In the genomic region with DNA sequence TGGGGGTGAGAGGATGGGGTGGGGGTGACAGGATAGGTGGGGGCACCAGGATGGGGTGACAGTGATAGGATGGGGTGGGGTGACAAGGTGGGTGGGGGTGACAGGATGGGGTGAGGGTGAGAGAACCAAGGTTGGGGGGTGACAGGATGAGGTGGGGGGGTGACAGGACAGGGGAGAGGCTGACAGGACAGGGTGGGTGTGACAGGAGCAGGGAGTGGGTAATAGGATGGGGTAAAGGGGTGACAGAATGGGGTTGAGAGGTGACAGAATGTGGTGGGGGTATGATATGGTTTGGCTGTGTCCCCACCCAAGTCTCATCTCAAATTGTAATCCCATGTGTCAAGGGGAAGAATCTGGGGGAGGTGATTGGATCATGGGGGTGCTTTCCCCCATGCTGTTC, we compare ENCODE assay signal across 22 cellular contexts. TPM values are rescaled to one million over a fixed set of nuclear protein-coding genes. Genes with fewer than 3 reads are reported as not detected.
"Had no signal": no experiment of that assay in that cellular context is flagged by ENCODE, and none has a peak within 500 bp of the region (broad histone marks: within the 10 kb centered on the region; RNA-seq: fewer than 3 reads in every experiment).

No MANE protein-coding gene starts in this region.

- H3K4me1 ChIP-seq: SJSA1 had no signal

- H3K4me3 ChIP-seq: K562, SJSA1, SK-N-MC had no signal

- H3K4me3 Mint-ChIP-seq: IgD-negative memory B cell had no signal

- ATAC-seq: K562 had no signal

- H3K27me3 ChIP-seq: SJSA1 had no signal

- H3K27ac Mint-ChIP-seq: IgD-negative memory B cell had no signal

- H3K27ac ChIP-seq: KMS-11, SJSA1, SK-N-MC had no signal

- H3K9me3 ChIP-seq: SJSA1 had no signal

- DNase-seq: Kasumi-1, MM.1S, NCI-H1092 treated with DMSO at 0.1 percent for 48 hours, NCI-H1436, NCI-H187, NCI-H2029, NCI-H2081 treated with DMSO at 0.1 percent for 48 hours, NCI-H2171, NCI-H226, NCI-H446, NCI-H510A, NCI-H524 treated with DMSO at 0.1 percent for 48 hours, NCI-H69, NCI-H774, Right ventricle myocardium superior, RPMI8226, SIG-M5 had no signal

- H3K36me3 ChIP-seq: SJSA1 had no signal

RNA-seq across cellular contexts. Expression of gene RNF212, which starts 26.0 kb away (rescaled TPM):
- total RNA-seq: K562, SJSA1 had no signal
